In genomic region chr1:70366997-70367396, GRCh38 we compare ENCODE assay signal across 1 cellular context.
TF ChIP-seq lines count a peak whose summit lies in the region.
"Not testable (repeated sequence)": the region's sequence is repeated elsewhere in the genome, so short reads cannot be mapped to it uniquely, and the experiment has no call there.

No MANE protein-coding gene starts in this region.

TF ChIP-seq in K562, 482 proteins besides CTCF, POLR2A, EP300 and RAD21:
- TF ChIP-seq ZBTB40 (IDR thresholded peaks at IDR 0.05), result 0 out of 2 replicates have a peak, but pooled peaks have one; percentile 1
- TF ChIP-seq ZBTB40 (CRISPR knock-in tag; IDR thresholded peaks at IDR 0.05), result not testable (repeated sequence)
